In genomic region chr11:64048042-64048854, GRCh38 we compare ENCODE assay signal across 1 cellular context.
TF ChIP-seq lines count a peak whose summit lies in the region.

No MANE protein-coding gene starts in this region.

TF ChIP-seq in HepG2, 621 proteins besides CTCF, POLR2A, EP300 and RAD21 (continued from another document and continues in another):
- 0 out of 2 replicates have a peak, but pooled peaks have one; percentile 48 for TF ChIP-seq ZXDC (CRISPR knock-in tag; IDR thresholded peaks at IDR 0.05)
- TF ChIP-seq ZNF569 (CRISPR knock-in tag; IDR thresholded peaks at IDR 0.05; ENCODE audit: borderline replicate concordance): no peak
- TF ChIP-seq TBX2 (CRISPR knock-in tag; IDR thresholded peaks at IDR 0.05; ENCODE audit: borderline replicate concordance): peak; percentile 25; the same call in 1 of the 2 replicates
- no peak for TF ChIP-seq ZMYM2 (CRISPR knock-in tag; IDR thresholded peaks at IDR 0.05)
- no peak for TF ChIP-seq LCORL (IDR thresholded peaks at IDR 0.05)
- no peak for TF ChIP-seq LCORL (CRISPR knock-in tag; IDR thresholded peaks at IDR 0.05)
- TF ChIP-seq HNRNPK (IDR thresholded peaks at IDR 0.05; ENCODE audit: low read depth, low read length, poor library complexity, severe bottlenecking): no peak
- no peak for TF ChIP-seq ZNF34 (CRISPR knock-in tag; IDR thresholded peaks at IDR 0.05; ENCODE audit: borderline replicate concordance)
- TF ChIP-seq ATAD3A (CRISPR knock-in tag; IDR thresholded peaks at IDR 0.05): no peak
- no peak for TF ChIP-seq POLR2AphosphoS5 (IDR thresholded peaks at IDR 0.05; ENCODE audit: low read depth, low read length)
- peak; percentile 87 for TF ChIP-seq BCL6 (CRISPR knock-in tag; IDR thresholded peaks at IDR 0.05)
- TF ChIP-seq, protein P1, sequence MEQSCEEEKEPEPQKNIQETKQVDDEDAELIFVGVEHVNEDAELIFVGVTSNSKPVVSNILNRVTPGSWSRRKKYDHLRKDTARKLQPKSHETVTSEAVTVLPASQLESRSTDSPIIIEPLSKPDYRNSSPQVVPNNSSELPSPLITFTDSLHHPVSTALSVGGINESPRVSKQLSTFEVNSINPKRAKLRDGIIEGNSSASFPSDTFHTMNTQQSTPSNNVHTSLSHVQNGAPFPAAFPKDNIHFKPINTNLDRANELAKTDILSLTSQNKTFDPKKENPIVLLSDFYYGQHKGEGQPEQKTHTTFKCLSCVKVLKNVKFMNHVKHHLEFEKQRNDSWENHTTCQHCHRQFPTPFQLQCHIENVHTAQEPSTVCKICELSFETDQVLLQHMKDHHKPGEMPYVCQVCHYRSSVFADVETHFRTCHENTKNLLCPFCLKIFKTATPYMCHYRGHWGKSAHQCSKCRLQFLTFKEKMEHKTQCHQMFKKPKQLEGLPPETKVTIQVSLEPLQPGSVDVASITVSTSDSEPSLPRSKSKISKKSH (CRISPR knock-in tag; IDR thresholded peaks at IDR 0.05; ENCODE audit: borderline replicate concordance): no peak
- TF ChIP-seq ZFX (CRISPR knock-in tag; IDR thresholded peaks at IDR 0.05; ENCODE audit: low read depth): peak; percentile 57
- no peak for TF ChIP-seq FOXP1 (IDR thresholded peaks at IDR 0.05)
- no peak for TF ChIP-seq FOXP1 (CRISPR knock-in tag; IDR thresholded peaks at IDR 0.05)
- TF ChIP-seq KLF16 (CRISPR knock-in tag; IDR thresholded peaks at IDR 0.05): no peak
- peak; percentile 31 for TF ChIP-seq HNRNPLL (IDR thresholded peaks at IDR 0.05; ENCODE audit: low read depth, low read length, poor library complexity, severe bottlenecking)
- TF ChIP-seq SALL1 (CRISPR knock-in tag; IDR thresholded peaks at IDR 0.05): no peak
- TF ChIP-seq ARNTL (CRISPR knock-in tag; IDR thresholded peaks at IDR 0.05): no peak
- no peak for TF ChIP-seq ZNF331 (CRISPR knock-in tag; IDR thresholded peaks at IDR 0.05)
- TF ChIP-seq RXRB (CRISPR knock-in tag; IDR thresholded peaks at IDR 0.05; ENCODE audit: borderline replicate concordance): no peak
- no peak for TF ChIP-seq ZNF615 (CRISPR knock-in tag; IDR thresholded peaks at IDR 0.05; ENCODE audit: borderline replicate concordance)
- no peak for TF ChIP-seq ZNF496 (CRISPR knock-in tag; IDR thresholded peaks at IDR 0.05; ENCODE audit: insufficient replicate concordance)
- TF ChIP-seq, protein P2, sequence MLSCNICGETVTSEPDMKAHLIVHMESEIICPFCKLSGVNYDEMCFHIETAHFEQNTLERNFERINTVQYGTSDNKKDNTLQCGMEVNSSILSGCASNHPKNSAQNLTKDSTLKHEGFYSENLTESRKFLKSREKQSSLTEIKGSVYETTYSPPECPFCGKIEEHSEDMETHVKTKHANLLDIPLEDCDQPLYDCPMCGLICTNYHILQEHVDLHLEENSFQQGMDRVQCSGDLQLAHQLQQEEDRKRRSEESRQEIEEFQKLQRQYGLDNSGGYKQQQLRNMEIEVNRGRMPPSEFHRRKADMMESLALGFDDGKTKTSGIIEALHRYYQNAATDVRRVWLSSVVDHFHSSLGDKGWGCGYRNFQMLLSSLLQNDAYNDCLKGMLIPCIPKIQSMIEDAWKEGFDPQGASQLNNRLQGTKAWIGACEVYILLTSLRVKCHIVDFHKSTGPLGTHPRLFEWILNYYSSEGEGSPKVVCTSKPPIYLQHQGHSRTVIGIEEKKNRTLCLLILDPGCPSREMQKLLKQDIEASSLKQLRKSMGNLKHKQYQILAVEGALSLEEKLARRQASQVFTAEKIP (CRISPR knock-in tag; IDR thresholded peaks at IDR 0.05; ENCODE audit: borderline replicate concordance): no peak
- TF ChIP-seq ATF6 (CRISPR knock-in tag; conservative IDR thresholded peaks at IDR 0.05): no peak
- TF ChIP-seq PCBP1 (IDR thresholded peaks at IDR 0.05; ENCODE audit: borderline replicate concordance, low read depth, low read length): peak; percentile 36; the same call in 1 of the 2 replicates
- no peak for TF ChIP-seq ONECUT2 (CRISPR knock-in tag; IDR thresholded peaks at IDR 0.05)
- peak; percentile 68 for TF ChIP-seq ZNF629 (CRISPR knock-in tag; conservative IDR thresholded peaks at IDR 0.05)
- no peak for TF ChIP-seq IKZF4 (CRISPR knock-in tag; IDR thresholded peaks at IDR 0.05; ENCODE audit: borderline replicate concordance, low read depth, not compliant biosample characterization)
- no peak for TF ChIP-seq WIZ (CRISPR knock-in tag; IDR thresholded peaks at IDR 0.05)
- TF ChIP-seq ELF1 (CRISPR knock-in tag; IDR thresholded peaks at IDR 0.05): no peak
- no peak for TF ChIP-seq SUZ12 (IDR thresholded peaks at IDR 0.05; ENCODE audit: low read depth, low read length)
- no peak; the same call in 1 of the 2 replicates for TF ChIP-seq NR2F6 (IDR thresholded peaks at IDR 0.05)
- TF ChIP-seq NR2F6 (CRISPR knock-in tag; IDR thresholded peaks at IDR 0.05): peak; percentile 12; the same call in 1 of the 2 replicates
- TF ChIP-seq ZNF460 (CRISPR knock-in tag; IDR thresholded peaks at IDR 0.05; ENCODE audit: borderline replicate concordance): no peak
- TF ChIP-seq ZNF513 (CRISPR knock-in tag; conservative IDR thresholded peaks at IDR 0.05): no peak
- TF ChIP-seq, protein P3, sequence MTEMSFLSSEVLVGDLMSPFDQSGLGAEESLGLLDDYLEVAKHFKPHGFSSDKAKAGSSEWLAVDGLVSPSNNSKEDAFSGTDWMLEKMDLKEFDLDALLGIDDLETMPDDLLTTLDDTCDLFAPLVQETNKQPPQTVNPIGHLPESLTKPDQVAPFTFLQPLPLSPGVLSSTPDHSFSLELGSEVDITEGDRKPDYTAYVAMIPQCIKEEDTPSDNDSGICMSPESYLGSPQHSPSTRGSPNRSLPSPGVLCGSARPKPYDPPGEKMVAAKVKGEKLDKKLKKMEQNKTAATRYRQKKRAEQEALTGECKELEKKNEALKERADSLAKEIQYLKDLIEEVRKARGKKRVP (CRISPR knock-in tag; IDR thresholded peaks at IDR 0.05): no peak
- TF ChIP-seq, protein P4, sequence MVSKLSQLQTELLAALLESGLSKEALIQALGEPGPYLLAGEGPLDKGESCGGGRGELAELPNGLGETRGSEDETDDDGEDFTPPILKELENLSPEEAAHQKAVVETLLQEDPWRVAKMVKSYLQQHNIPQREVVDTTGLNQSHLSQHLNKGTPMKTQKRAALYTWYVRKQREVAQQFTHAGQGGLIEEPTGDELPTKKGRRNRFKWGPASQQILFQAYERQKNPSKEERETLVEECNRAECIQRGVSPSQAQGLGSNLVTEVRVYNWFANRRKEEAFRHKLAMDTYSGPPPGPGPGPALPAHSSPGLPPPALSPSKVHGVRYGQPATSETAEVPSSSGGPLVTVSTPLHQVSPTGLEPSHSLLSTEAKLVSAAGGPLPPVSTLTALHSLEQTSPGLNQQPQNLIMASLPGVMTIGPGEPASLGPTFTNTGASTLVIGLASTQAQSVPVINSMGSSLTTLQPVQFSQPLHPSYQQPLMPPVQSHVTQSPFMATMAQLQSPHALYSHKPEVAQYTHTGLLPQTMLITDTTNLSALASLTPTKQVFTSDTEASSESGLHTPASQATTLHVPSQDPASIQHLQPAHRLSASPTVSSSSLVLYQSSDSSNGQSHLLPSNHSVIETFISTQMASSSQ (IDR thresholded peaks at IDR 0.05; ENCODE audit: low read depth): no peak
- TF ChIP-seq, protein P4 (CRISPR knock-in tag; IDR thresholded peaks at IDR 0.05; ENCODE audit: borderline replicate concordance): no peak; the same call in 1 of the 2 replicates
- peak; percentile 74 for TF ChIP-seq RARA (CRISPR knock-in tag; IDR thresholded peaks at IDR 0.05)
- TF ChIP-seq SOX5 (CRISPR knock-in tag; IDR thresholded peaks at IDR 0.05; ENCODE audit: borderline replicate concordance): no peak
- TF ChIP-seq, protein P5, sequence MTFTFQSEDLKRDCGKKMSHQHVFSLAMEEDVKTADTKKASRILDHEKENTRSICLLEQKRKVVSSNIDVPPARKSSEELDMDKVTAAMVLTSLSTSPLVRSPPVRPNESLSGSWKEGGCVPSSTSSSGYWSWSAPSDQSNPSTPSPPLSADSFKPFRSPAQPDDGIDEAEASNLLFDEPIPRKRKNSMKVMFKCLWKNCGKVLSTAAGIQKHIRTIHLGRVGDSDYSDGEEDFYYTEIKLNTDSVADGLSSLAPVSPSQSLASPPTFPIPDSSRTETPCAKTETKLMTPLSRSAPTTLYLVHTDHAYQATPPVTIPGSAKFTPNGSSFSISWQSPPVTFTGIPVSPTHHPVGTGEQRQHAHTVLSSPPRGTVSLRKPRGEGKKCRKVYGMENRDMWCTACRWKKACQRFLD (CRISPR knock-in tag; IDR thresholded peaks at IDR 0.05; ENCODE audit: borderline replicate concordance): no peak
- TF ChIP-seq ESRRA (CRISPR knock-in tag; IDR thresholded peaks at IDR 0.05; ENCODE audit: low read depth): no peak
- TF ChIP-seq RFXANK (CRISPR knock-in tag; IDR thresholded peaks at IDR 0.05): no peak
- TF ChIP-seq NAIF1 (CRISPR knock-in tag; IDR thresholded peaks at IDR 0.05; ENCODE audit: borderline replicate concordance): no peak
- TF ChIP-seq TP53 (CRISPR knock-in tag; conservative IDR thresholded peaks at IDR 0.05): no peak
- TF ChIP-seq KAT7 (CRISPR knock-in tag; IDR thresholded peaks at IDR 0.05; ENCODE audit: borderline replicate concordance): no peak
- no peak for TF ChIP-seq ZNF264 (CRISPR knock-in tag; IDR thresholded peaks at IDR 0.05)
- no peak for TF ChIP-seq ZNF274 (CRISPR knock-in tag; IDR thresholded peaks at IDR 0.05)
- TF ChIP-seq ZNF792 (CRISPR knock-in tag; IDR thresholded peaks at IDR 0.05): no peak
- TF ChIP-seq ZNF280D (CRISPR knock-in tag; IDR thresholded peaks at IDR 0.05): no peak
